Comparison of ENCODE assay signal across 16 cellular contexts in genomic region chr16:14394834-14395233, GRCh38.
DNase-seq lines count a peak whose midpoint lies in the region; ATAC-seq, FAIRE-seq and TF ChIP-seq lines count a peak whose summit lies in the region.
"Had no signal": no experiment of that assay in that cellular context is flagged by ENCODE, and none has a peak within 500 bp of the region (broad histone marks: within the 10 kb centered on the region; RNA-seq: fewer than 3 reads in every experiment).

No MANE protein-coding gene starts in this region.

- H2AFZ ChIP-seq in K562 (ENCODE audit: low read depth, low read length) (no peak overlapping the region), osteoblast (ENCODE audit: low read length) (no peak overlapping the region)
- H2AFZ ChIP-seq: GM23248 had no signal

- in situ Hi-C loops in K562 (cut with MboI) = no loop called here

- WGBS in K562 (ENCODE audit: insufficient coverage, low coverage, missing lambda C conversion rate) = 35% methylated on average over 3 of the region's 3 CpGs

- CTCF ChIA-PET in K562 (lab: Yijun Ruan, JAX; ENCODE audit: low intra/inter-chr PET ratio) = no interaction called here

- no peaks in the 10 kb centered on the region for H3K79me2 ChIP-seq in K562 (ENCODE audit: control insufficient read depth, insufficient read depth, low read length)
- no peaks in the 10 kb centered on the region for H3K79me2 ChIP-seq in osteoblast (ENCODE audit: insufficient read depth, low read length)

- H3K27ac ChIP-seq in K562 (ENCODE audit: extremely low read depth, low read depth, low read length) (no peak overlapping the region), osteoblast (ENCODE audit: low read depth, low read length) (no peak overlapping the region)
- H3K27ac ChIP-seq: GM23248 had no signal

- no peak overlapping the region for H3K9ac ChIP-seq in K562 (ENCODE audit: insufficient read depth in 1 of 2, low read depth in 2 of 2, low read length in 2 of 2)
- H3K9ac ChIP-seq: GM23248 had no signal

- H3K9me3 ChIP-seq in K562 (replicated peaks; ENCODE audit: control insufficient read depth, insufficient read depth, low read depth, low read length) = no peaks in the 10 kb centered on the region
- H3K9me3 ChIP-seq in osteoblast (ENCODE audit: low read depth, low read length) = no peaks in the 10 kb centered on the region
- H3K9me3 ChIP-seq: Caco-2, HAP-1 had no signal

- no peaks in the 10 kb centered on the region for H3K9me1 ChIP-seq in K562 (ENCODE audit: control insufficient read depth, insufficient read depth, low read length)

- no peak for ATAC-seq in natural killer cell treated with Interleukin-12 subunit alpha and Interleukin-12 subunit beta and Interleukin-15 and Interleukin-18, amount 100 ng/mL, for 72 hours
- ATAC-seq in natural killer cell = no peak
- no peak for ATAC-seq in K562
- ATAC-seq in HG03460 (IDR thresholded peaks at IDR 0.05; ENCODE audit: unreplicated experiment) = no peak

- intact Hi-C loops in natural killer cell (cut with micrococcal nuclease) = no loop called here
- intact Hi-C loops in K562 (cut with micrococcal nuclease) = no loop called here

- TF ChIP-seq EP300 in K562 (IDR thresholded peaks at IDR 0.05; ENCODE audit: low read length) = no peak

- H3K36me3 Mint-ChIP-seq in natural killer cell treated with Interleukin-12 subunit alpha and Interleukin-12 subunit beta and Interleukin-15 and Interleukin-18, amount 100 ng/mL, for 72 hours = no peaks in the 10 kb centered on the region
- no peaks in the 10 kb centered on the region for H3K36me3 Mint-ChIP-seq in natural killer cell
- H3K36me3 Mint-ChIP-seq: CD4-positive, alpha-beta memory T cell had no signal

- FAIRE-seq in K562 (lab: Jason Lieb, UNC) = no peak
- FAIRE-seq: G401.6, GM12892 had no signal

- BruUV-seq in K562 (replicated peaks; lab: Mats Ljungman, UMichigan) = no TSS peak

- peak; percentile 22 for DNase-seq in natural killer cell treated with Interleukin-12 subunit alpha and Interleukin-12 subunit beta and Interleukin-15 and Interleukin-18, amount 100 ng/mL, for 72 hours (ENCODE audit: low spot score)
- no peak for DNase-seq in natural killer cell
- DNase-seq in K562 (ENCODE audit: extremely low read depth in 1 of 4, low spot score in 3 of 4) = no peak
- DNase-seq in osteoblast (ENCODE audit: insufficient read length, low spot score, missing footprints) = peak; percentile 56
- no peak for DNase-seq in NCI-H1436 treated with DMSO at 0.1 percent for 48 hours (lab: John Stamatoyannopoulos, UW)
- DNase-seq: 8988T; C1 segment of cervical spinal cord; Caco-2; CD4-positive, alpha-beta memory T cell; DMS153; DND-41; GM23248 had no signal

- peaks cover 0 to 10% of the 10 kb centered on the region in 2 experiments; a peak in 4 of 5 replicates for H3K27me3 ChIP-seq in K562 (ENCODE audit: control insufficient read depth in 2 of 2, insufficient read depth in 2 of 2, low read length in 2 of 2)
- no peaks in the 10 kb centered on the region for H3K27me3 ChIP-seq in osteoblast (ENCODE audit: insufficient read depth, low read length)

- TF ChIP-seq CTCF in natural killer cell (IDR thresholded peaks at IDR 0.05) (no peak), K562 (IDR thresholded peaks at IDR 0.05 in 2 of 3, conservative IDR thresholded peaks at IDR 0.05 in 1 of 3; ENCODE audit: insufficient read depth in 2 of 3, low read depth in 1 of 3, low read length in 3 of 3) (no peak), osteoblast (IDR thresholded peaks at IDR 0.05; ENCODE audit: extremely low read depth, low read depth, low read length) (no peak)

- H4K20me1 ChIP-seq in K562 (replicated peaks; ENCODE audit: control insufficient read depth, insufficient read depth, low read length) = no peaks in the 10 kb centered on the region; the same call in 1 of the 2 replicates
- H4K20me1 ChIP-seq in osteoblast (ENCODE audit: insufficient read depth, low read length) = no peaks in the 10 kb centered on the region

- POLR2A ChIA-PET in K562 (lab: Yijun Ruan, JAX) = no interaction called here

- no peak for TF ChIP-seq RAD21 in K562 (CRISPR knock-in tag; conservative IDR thresholded peaks at IDR 0.05 in 1 of 2, IDR thresholded peaks at IDR 0.05 in 1 of 2)

- H3K4me1 Mint-ChIP-seq in natural killer cell treated with Interleukin-12 subunit alpha and Interleukin-12 subunit beta and Interleukin-15 and Interleukin-18, amount 100 ng/mL, for 72 hours (ENCODE audit: low read depth in 2 of 2) = no peaks in the 10 kb centered on the region
- no peaks in the 10 kb centered on the region for H3K4me1 Mint-ChIP-seq in natural killer cell
- H3K4me1 Mint-ChIP-seq: CD4-positive, alpha-beta memory T cell had no signal

- no peak for TF ChIP-seq POLR2A in K562 (conservative IDR thresholded peaks at IDR 0.05)

- H3K4me2 ChIP-seq in K562 (ENCODE audit: insufficient read depth, low read length) (no peak overlapping the region), osteoblast (ENCODE audit: insufficient read depth, low read length) (no peak overlapping the region)

- H3K36me3 ChIP-seq in K562 (ENCODE audit: control insufficient read depth, insufficient read depth, low read length) (no peaks in the 10 kb centered on the region), osteoblast (ENCODE audit: insufficient read depth, low read length) (no peaks in the 10 kb centered on the region)
- H3K36me3 ChIP-seq: HAP-1 had no signal

- no peak overlapping the region for H3K27ac Mint-ChIP-seq in natural killer cell treated with Interleukin-12 subunit alpha and Interleukin-12 subunit beta and Interleukin-15 and Interleukin-18, amount 100 ng/mL, for 72 hours
- no peak overlapping the region for H3K27ac Mint-ChIP-seq in natural killer cell
- H3K27ac Mint-ChIP-seq: CD4-positive, alpha-beta memory T cell had no signal

- H3K4me3 ChIP-seq in K562 = no peak overlapping the region
- no peak overlapping the region for H3K4me3 ChIP-seq in osteoblast (ENCODE audit: insufficient read depth, low read length)
- H3K4me3 ChIP-seq: GM23248, HAP-1 had no signal

- no peaks in the 10 kb centered on the region for H3K9me3 Mint-ChIP-seq in natural killer cell treated with Interleukin-12 subunit alpha and Interleukin-12 subunit beta and Interleukin-15 and Interleukin-18, amount 100 ng/mL, for 72 hours
- H3K9me3 Mint-ChIP-seq in natural killer cell = no peaks in the 10 kb centered on the region
- H3K9me3 Mint-ChIP-seq: CD4-positive, alpha-beta memory T cell had no signal

- H3K4me3 Mint-ChIP-seq in natural killer cell treated with Interleukin-12 subunit alpha and Interleukin-12 subunit beta and Interleukin-15 and Interleukin-18, amount 100 ng/mL, for 72 hours = no peak overlapping the region
- no peak overlapping the region for H3K4me3 Mint-ChIP-seq in natural killer cell
- H3K4me3 Mint-ChIP-seq: CD4-positive, alpha-beta memory T cell had no signal

- H3K27me3 Mint-ChIP-seq in natural killer cell treated with Interleukin-12 subunit alpha and Interleukin-12 subunit beta and Interleukin-15 and Interleukin-18, amount 100 ng/mL, for 72 hours = no peaks in the 10 kb centered on the region
- no peaks in the 10 kb centered on the region for H3K27me3 Mint-ChIP-seq in natural killer cell (ENCODE audit: low read depth in 2 of 2)

- H3K4me1 ChIP-seq in K562 (replicated peaks in 1 of 2; ENCODE audit: control insufficient read depth in 2 of 2, insufficient read depth in 2 of 2, low read length in 2 of 2) = peaks cover 2 to 5% of the 10 kb centered on the region in 2 experiments; a peak in 3 of 5 replicates
- peaks cover 7% of the 10 kb centered on the region for H3K4me1 ChIP-seq in osteoblast (ENCODE audit: insufficient read depth, low read length)
- H3K4me1 ChIP-seq: HAP-1 had no signal

TF ChIP-seq in K562, 482 proteins besides CTCF, POLR2A, EP300 and RAD21 (continues in another document):
- TF ChIP-seq KDM1A (IDR thresholded peaks at IDR 0.05) = peak in 1 of 2 experiments; percentile 70; a peak in 3 of 4 replicates
- peak; percentile 71 for TF ChIP-seq SMARCA5 (IDR thresholded peaks at IDR 0.05)
- no peak for TF ChIP-seq ARID2 (IDR thresholded peaks at IDR 0.05)
- TF ChIP-seq RBM34 (IDR thresholded peaks at IDR 0.05; ENCODE audit: borderline replicate concordance, insufficient read depth, low read length) = no peak
- peak; percentile 35 for TF ChIP-seq CHD4 (IDR thresholded peaks at IDR 0.05; ENCODE audit: insufficient read depth, insufficient replicate concordance, low read depth, low read length, poor library complexity, severe bottlenecking)
- no peak for TF ChIP-seq CEBPZ (IDR thresholded peaks at IDR 0.05; ENCODE audit: borderline replicate concordance, low read depth, low read length)
- TF ChIP-seq HDAC6 (IDR thresholded peaks at IDR 0.05; ENCODE audit: low read depth, low read length) = no peak
- no peak for TF ChIP-seq FOXA1 (IDR thresholded peaks at IDR 0.05; ENCODE audit: borderline replicate concordance)
- TF ChIP-seq ZEB2 (IDR thresholded peaks at IDR 0.05) = no peak
- no peak for TF ChIP-seq BRF1 (IDR thresholded peaks at IDR 0.05; ENCODE audit: borderline replicate concordance, extremely low read depth, insufficient read length)
- no peak for TF ChIP-seq MAFG (tag; conservative IDR thresholded peaks at IDR 0.05)
- no peak for TF ChIP-seq BCL6 (CRISPR knock-in tag; IDR thresholded peaks at IDR 0.05)

Comparison
In these comparisons a context has a peak if more than half of its experiments do, and no peak if none do; other contexts are left out.
1. DNase-seq: peak in natural killer cell treated with Interleukin-12 subunit alpha and Interleukin-12 subunit beta and Interleukin-15 and Interleukin-18, amount 100 ng/mL, for 72 hours (single experiment) and osteoblast (single experiment); none in natural killer cell (single experiment), K562 (0 of 4) and NCI-H1436 treated with DMSO at 0.1 percent for 48 hours (single experiment).